26 cellular contexts compared by ENCODE assay signal in genomic region chr14:99656171-99656570, GRCh38. TPM values are rescaled to one million over a fixed set of nuclear protein-coding genes. Genes with fewer than 3 reads are reported as not detected.
DNase-seq lines count a peak whose midpoint lies in the region; ATAC-seq, FAIRE-seq and TF ChIP-seq lines count a peak whose summit lies in the region.
"Had no signal": no experiment of that assay in that cellular context is flagged by ENCODE, and none has a peak within 500 bp of the region (broad histone marks: within the 10 kb centered on the region; RNA-seq: fewer than 3 reads in every experiment).

No MANE protein-coding gene starts in this region.

- H2AFZ ChIP-seq in HepG2 (ENCODE audit: low read length) (no peak overlapping the region), K562 (ENCODE audit: low read depth, low read length) (no peak overlapping the region), neuronal stem cell (ENCODE audit: low read length) (no peak overlapping the region)
- H2AFZ ChIP-seq: GM23338 had no signal

- H3K9me1 ChIP-seq in K562 (ENCODE audit: control insufficient read depth, insufficient read depth, low read length), result no peaks in the 10 kb centered on the region

- peak overlapping the region; percentile 94 for H2AK5ac ChIP-seq in neuronal stem cell (ENCODE audit: low read depth, low read length)

- no peak overlapping the region for H3K4ac ChIP-seq in neuronal stem cell (ENCODE audit: low read length)

- intact Hi-C loops in HepG2 (cut with micrococcal nuclease; ENCODE audit: unreplicated experiment) (no loop called here), right lobe of liver (cut with DNase I) (no loop called here), K562 (cut with micrococcal nuclease) (no loop called here)

- ATAC-seq in HepG2 (no peak), right lobe of liver (no peak), K562 (no peak)
- ATAC-seq: GM23338, HCT116 had no signal

- no TSS peak for BruUV-seq in HepG2 (replicated peaks; lab: Mats Ljungman, UMichigan)
- BruUV-seq in K562 (replicated peaks; lab: Mats Ljungman, UMichigan), result no TSS peak

- WGBS in HepG2 (ENCODE audit: low lambda C conversion rate), result 41% methylated on average over 5 of the region's 5 CpGs
- 45% methylated on average over 5 of the region's 5 CpGs for WGBS in right lobe of liver (ENCODE audit: insufficient coverage, low coverage, low lambda C conversion rate, missing lambda C conversion rate)
- 0% methylated on average over 3 of the region's 5 CpGs for WGBS in K562 (ENCODE audit: insufficient coverage, low coverage, missing lambda C conversion rate)
- whole genome bisulfite sequencing in neuronal stem cell (ENCODE audit: extremely low coverage in 2 of 2, insufficient read length in 2 of 2, insufficient replicate concordance in 1 of 2), 2 donors, result no CpG with 5 or more reads among the region's 5 CpGs

- H3K14ac ChIP-seq in neuronal stem cell (ENCODE audit: low read length), result no peak overlapping the region

- CTCF ChIA-PET in HepG2 (lab: Yijun Ruan, JAX; ENCODE audit: low intra/inter-chr PET ratio, low total read pairs), result no interaction called here
- CTCF ChIA-PET in K562 (lab: Yijun Ruan, JAX; ENCODE audit: low intra/inter-chr PET ratio), result no interaction called here
- CTCF ChIA-PET in HEK293T (lab: Yijun Ruan, JAX), result interaction anchor here (0.7 kb wide), 2 partner anchors 12 to 28 kb away, joined by 3 read pairs; no protein-coding TSS in a partner anchor

- H3K23ac ChIP-seq in neuronal stem cell (ENCODE audit: low read depth, low read length, poor library complexity), result no peak overlapping the region

- no peaks in the 10 kb centered on the region for H3K79me1 ChIP-seq in neuronal stem cell (ENCODE audit: low read depth, low read length)

- H3K4me1 ChIP-seq in HepG2 (ENCODE audit: insufficient read depth, low read length) (peaks cover 9% of the 10 kb centered on the region), right lobe of liver (no peaks in the 10 kb centered on the region), K562 (replicated peaks in 1 of 2; ENCODE audit: control insufficient read depth in 2 of 2, insufficient read depth in 2 of 2, low read length in 2 of 2) (peaks cover 0 to 7% of the 10 kb centered on the region in 2 experiments; a peak in 2 of 5 replicates), neuronal stem cell (ENCODE audit: control insufficient read depth in 2 of 2, insufficient read depth in 1 of 2, low read depth in 1 of 2, low read length in 2 of 2) (peaks cover 15 to 19% of the 10 kb centered on the region in 2 donors)
- H3K4me1 ChIP-seq: BE2C had no signal

- H3K36me3 ChIP-seq in HepG2 (replicated peaks in 1 of 2; ENCODE audit: control insufficient read depth in 1 of 2, insufficient read depth in 2 of 2, low read length in 2 of 2), result no peaks in the 10 kb centered on the region
- no peaks in the 10 kb centered on the region for H3K36me3 ChIP-seq in right lobe of liver
- H3K36me3 ChIP-seq in K562 (ENCODE audit: control insufficient read depth, insufficient read depth, low read length), result no peaks in the 10 kb centered on the region
- no peaks in the 10 kb centered on the region for H3K36me3 ChIP-seq in neuronal stem cell (replicated peaks in 1 of 2; ENCODE audit: control insufficient read depth in 2 of 2, insufficient read depth in 2 of 2, low read length in 2 of 2)
- H3K36me3 ChIP-seq: BE2C; BLaER1 treated with 17β-estradiol and CSF1 and Interleukin-3, amounts not matched to agents 10 nM and 100 nM had no signal

- H3K4me2 ChIP-seq in HepG2 (ENCODE audit: low read depth, low read length) (no peak overlapping the region), K562 (ENCODE audit: insufficient read depth, low read length) (no peak overlapping the region), neuronal stem cell (ENCODE audit: insufficient read depth, low read length, poor library complexity, severe bottlenecking) (no peak overlapping the region)
- H3K4me2 ChIP-seq: GM23338 had no signal

- POLR2A ChIA-PET in HepG2 (lab: Yijun Ruan, JAX) (no interaction called here), K562 (lab: Yijun Ruan, JAX) (no interaction called here), HEK293T (lab: Yijun Ruan, JAX) (no interaction called here)

- H2BK120ac ChIP-seq in neuronal stem cell (ENCODE audit: low read depth, low read length), result no peak overlapping the region

- H4K8ac ChIP-seq in neuronal stem cell (ENCODE audit: low read depth, low read length), result no peak overlapping the region

- H3K27me3 ChIP-seq in HepG2 (ENCODE audit: control insufficient read depth in 1 of 2, insufficient read depth in 2 of 2, low read length in 2 of 2) (peaks cover 0 to 3% of the 10 kb centered on the region in 2 experiments; a peak in 2 of 5 replicates), right lobe of liver (no peaks in the 10 kb centered on the region), K562 (ENCODE audit: control insufficient read depth in 2 of 2, insufficient read depth in 2 of 2, low read length in 2 of 2) (peaks cover 6 to 59% of the 10 kb centered on the region in 2 experiments; a peak in 4 of 5 replicates), neuronal stem cell (ENCODE audit: control insufficient read depth in 3 of 3, insufficient read depth in 3 of 3, low read depth in 1 of 3, low read length in 3 of 3) (peaks cover 0 to 8% (median 0%) of the 10 kb centered on the region in 3 experiments)

- TF ChIP-seq CTCF in HepG2 (CRISPR knock-in tag; IDR thresholded peaks at IDR 0.05), result no peak
- TF ChIP-seq CTCF in right lobe of liver (IDR thresholded peaks at IDR 0.05), result no peak
- no peak for TF ChIP-seq CTCF in K562 (IDR thresholded peaks at IDR 0.05 in 2 of 3, conservative IDR thresholded peaks at IDR 0.05 in 1 of 3; ENCODE audit: insufficient read depth in 2 of 3, low read depth in 1 of 3, low read length in 3 of 3)

- H2BK5ac ChIP-seq in neuronal stem cell (ENCODE audit: low read length), result no peak overlapping the region

- H3K4me3 ChIP-seq in HepG2 (replicated peaks in 1 of 3; ENCODE audit: insufficient read depth in 1 of 3, low read depth in 2 of 3, low read length in 3 of 3) (no peak overlapping the region), right lobe of liver (no peak overlapping the region), K562 (no peak overlapping the region), neuronal stem cell (ENCODE audit: low read length in 2 of 2) (no peak overlapping the region)
- H3K4me3 ChIP-seq: BLaER1 treated with 17β-estradiol and CSF1 and Interleukin-3, amounts not matched to agents 10 nM and 100 nM; GM23338 had no signal

- H3K9ac ChIP-seq in HepG2 (ENCODE audit: insufficient read depth, low read depth, low read length) (no peak overlapping the region), K562 (ENCODE audit: insufficient read depth in 1 of 2, low read depth in 2 of 2, low read length in 2 of 2) (no peak overlapping the region), neuronal stem cell (ENCODE audit: low read depth, low read length, poor library complexity) (no peak overlapping the region)

- TF ChIP-seq EP300 in HepG2 (IDR thresholded peaks at IDR 0.05; ENCODE audit: low read depth in 2 of 2, low read length in 2 of 2) (no peak), HepG2 (CRISPR knock-in tag; IDR thresholded peaks at IDR 0.05; ENCODE audit: borderline replicate concordance) (no peak), K562 (IDR thresholded peaks at IDR 0.05; ENCODE audit: low read length) (no peak)

- TF ChIP-seq POLR2A in HepG2 (IDR thresholded peaks at IDR 0.05; ENCODE audit: insufficient read depth in 1 of 2, low read depth in 2 of 2, low read length in 2 of 2), result no peak
- no peak for TF ChIP-seq POLR2A in right lobe of liver (IDR thresholded peaks at IDR 0.05)
- TF ChIP-seq POLR2A in K562 (conservative IDR thresholded peaks at IDR 0.05), result no peak

- H2BK12ac ChIP-seq in neuronal stem cell (ENCODE audit: low read length), result no peak overlapping the region

- H3K79me2 ChIP-seq in HepG2 (ENCODE audit: insufficient read depth, low read length) (no peaks in the 10 kb centered on the region), K562 (ENCODE audit: control insufficient read depth, insufficient read depth, low read length) (no peaks in the 10 kb centered on the region)

- in situ Hi-C loops in HepG2 (cut with HindIII; ENCODE audit: extremely low pct_ligation_motif_present, low pct_unique_long_range_greater_than_20kb) (no loop called here), K562 (cut with MboI) (no loop called here)

- H4K20me1 ChIP-seq in HepG2 (ENCODE audit: insufficient read depth, low read length) (no peaks in the 10 kb centered on the region), K562 (replicated peaks; ENCODE audit: control insufficient read depth, insufficient read depth, low read length) (no peaks in the 10 kb centered on the region; the same call in none of the 2 replicates)
- H4K20me1 ChIP-seq: BLaER1 treated with 17β-estradiol and CSF1 and Interleukin-3, amounts not matched to agents 10 nM and 100 nM had no signal

- H3K9me3 ChIP-seq in HepG2 (ENCODE audit: low read length) (no peaks in the 10 kb centered on the region), right lobe of liver (no peaks in the 10 kb centered on the region), K562 (replicated peaks; ENCODE audit: control insufficient read depth, insufficient read depth, low read depth, low read length) (no peaks in the 10 kb centered on the region), neuronal stem cell (replicated peaks in 1 of 2; ENCODE audit: control insufficient read depth in 2 of 2, insufficient read depth in 1 of 2, low read depth in 1 of 2, low read length in 2 of 2) (peaks cover 0 to 3% of the 10 kb centered on the region in 2 donors)
- H3K9me3 ChIP-seq: BE2C; BLaER1 treated with 17β-estradiol and CSF1 and Interleukin-3, amounts not matched to agents 10 nM and 100 nM had no signal

- peak overlapping the region; percentile 38 for H4K91ac ChIP-seq in neuronal stem cell (ENCODE audit: low read depth, low read length, poor library complexity)

- H3K18ac ChIP-seq in neuronal stem cell (ENCODE audit: low read length), result no peak overlapping the region

- FAIRE-seq in HepG2 (lab: Jason Lieb, UNC) (no peak), K562 (lab: Jason Lieb, UNC) (no peak)
- FAIRE-seq: A204.1, D721Med, GM12891, GM18507 had no signal

- no peak for TF ChIP-seq RAD21 in HepG2 (CRISPR knock-in tag; IDR thresholded peaks at IDR 0.05)
- no peak for TF ChIP-seq RAD21 in K562 (CRISPR knock-in tag; conservative IDR thresholded peaks at IDR 0.05 in 1 of 2, IDR thresholded peaks at IDR 0.05 in 1 of 2)

- DNase-seq in HepG2 (ENCODE audit: low spot score), result no peak
- DNase-seq in right lobe of liver, result no peak
- DNase-seq in K562 (ENCODE audit: extremely low read depth in 1 of 4, low spot score in 3 of 4), result no peak
- no peak for DNase-seq in neuronal stem cell (ENCODE audit: low spot score)
- DNase-seq in OCI-M2 (lab: John Stamatoyannopoulos, UW; ENCODE audit: unreplicated experiment), result no peak
- DNase-seq in HEK293T (ENCODE audit: extremely low spot score), result no peak
- DNase-seq: ACHN; AML-193; BE2C; CD4-positive, alpha-beta T cell; CD8-positive, alpha-beta memory T cell; DMS 273 treated with DMSO at 0.1 percent for 48 hours; DMS79; EL; GF-D8; H9 had no signal

- no peak overlapping the region for H2BK15ac ChIP-seq in neuronal stem cell (ENCODE audit: low read length)

- H3K27ac ChIP-seq in HepG2 (ENCODE audit: extremely low read length, insufficient read depth, low read length), result no peak overlapping the region
- H3K27ac ChIP-seq in right lobe of liver, result no peak overlapping the region
- no peak overlapping the region for H3K27ac ChIP-seq in K562 (ENCODE audit: extremely low read depth, low read depth, low read length)
- H3K27ac ChIP-seq in neuronal stem cell (replicated peaks; ENCODE audit: low read length), result no peak overlapping the region
- H3K27ac ChIP-seq: 22Rv1 had no signal

RNA-seq across cellular contexts. Expression of gene HHIPL1, which starts 11.2 kb away (rescaled TPM):
- total RNA-seq in HepG2 (2016; rRNA removed; fragmentation: Illumina TruSeq; extraction: Trizol), result not detected in 2 replicates
- not detected in 2 replicates for total RNA-seq in HepG2 (2016; cell fraction: cytosol; rRNA removed; fragmentation: Illumina TruSeq; extraction: Trizol; ENCODE audit: low read depth)
- not detected in 2 replicates for total RNA-seq in HepG2 (2016; cell fraction: insoluble cytoplasmic fraction; rRNA removed; fragmentation: Illumina TruSeq; extraction: Trizol)
- not detected in 2 replicates for total RNA-seq in HepG2 (2016; cell fraction: membrane; rRNA removed; fragmentation: Illumina TruSeq; extraction: Trizol)
- not detected in 2 replicates for total RNA-seq in HepG2 (2016; cell fraction: nucleus; rRNA removed; fragmentation: Illumina TruSeq; extraction: Trizol)
- 0.01 TPM in 1 of 2 replicates, not detected in the other for polyA plus RNA-seq in HepG2 (2011; rRNA removed)
- polyA plus RNA-seq in HepG2 (2011; cell fraction: cytosol; rRNA removed), result not detected in 2 replicates
- not detected in 2 replicates for polyA plus RNA-seq in HepG2 (2011; cell fraction: nucleus; rRNA removed)
- polyA plus RNA-seq in HepG2 (2012), result 0.03 TPM in 1 of 2 replicates, not detected in the other
- not detected in 2 replicates for polyA plus RNA-seq in HepG2 (2016; cell fraction: cytosol; fragmentation: Illumina TruSeq; extraction: Trizol; ENCODE audit: low read depth)
- polyA plus RNA-seq in HepG2 (2016; cell fraction: insoluble cytoplasmic fraction; fragmentation: Illumina TruSeq; extraction: Trizol; ENCODE audit: low read depth), result not detected in 2 replicates
- not detected in 2 replicates for polyA plus RNA-seq in HepG2 (2016; cell fraction: membrane; fragmentation: Illumina TruSeq; extraction: Trizol; ENCODE audit: low read depth)
- not detected in 2 replicates for polyA plus RNA-seq in HepG2 (2016; cell fraction: nucleus; fragmentation: Illumina TruSeq; extraction: Trizol; ENCODE audit: insufficient read depth, low read depth)
- polyA minus RNA-seq in HepG2 (2011; rRNA and poly(A)+ RNA removed; ENCODE audit: low replicate concordance), result not detected in 2 replicates
- not detected in 2 replicates for polyA minus RNA-seq in HepG2 (2011; cell fraction: cytosol; rRNA and poly(A)+ RNA removed)
- polyA minus RNA-seq in HepG2 (2011; cell fraction: nucleus; rRNA and poly(A)+ RNA removed), result 0.12 TPM in 1 of 2 replicates, not detected in the other
- 1 to 10 TPM in 1 of 6 experiments, under 1 TPM in 5; 0.43 to 1.4 (median 0.66) TPM for total RNA-seq in right lobe of liver
- total RNA-seq in K562 (2011; cell fraction: chromatin; rRNA removed; ENCODE audit: low replicate concordance), result 0.12 TPM in 1 of 2 replicates, not detected in the other
- total RNA-seq in K562 (2011; cell fraction: nucleolus; rRNA removed), result not detected in 2 replicates
- not detected in 2 replicates for total RNA-seq in K562 (2011; cell fraction: nucleoplasm; rRNA removed)
- not detected in 2 replicates for total RNA-seq in K562 (2014; rRNA removed)
- total RNA-seq in K562 (2014; rRNA removed; fragmentation: Illumina TruSeq; extraction: Trizol), result not detected in 2 replicates
- not detected in 2 replicates for total RNA-seq in K562 (2015; rRNA removed; fragmentation: Illumina TruSeq; extraction: Trizol)
- not detected in 2 replicates for total RNA-seq in K562 (2021)
- not detected in 2 replicates for polyA plus RNA-seq in K562 (2011; rRNA removed)
- polyA plus RNA-seq in K562 (2011; cell fraction: cytosol; rRNA removed), result 0.03 TPM in 1 of 2 replicates, not detected in the other
- 0.01 TPM in 1 of 2 replicates, not detected in the other for polyA plus RNA-seq in K562 (2011; cell fraction: nucleus; rRNA removed)
- not detected in 2 replicates for polyA plus RNA-seq in K562 (2012)
- polyA plus RNA-seq in K562 (2014; fragmentation: Illumina TruSeq; extraction: Trizol), result not detected in 2 replicates
- not detected for polyA plus RNA-seq in K562 (2014; fragmentation: Nextera tagmentation; extraction: Ambion mirVana)
- polyA plus RNA-seq in K562 (2014; rRNA removed), result not detected in 2 replicates
- not detected in 2 replicates for polyA minus RNA-seq in K562 (2011; rRNA and poly(A)+ RNA removed)
- polyA minus RNA-seq in K562 (2011; cell fraction: cytosol; rRNA and poly(A)+ RNA removed), result not detected in 2 replicates
- not detected in 2 replicates for polyA minus RNA-seq in K562 (2011; cell fraction: nucleus; rRNA and poly(A)+ RNA removed)
- polyA plus RNA-seq in neuronal stem cell (2013, experiment 1 of 2), result 0.67 TPM
- 0.71 TPM for polyA plus RNA-seq in neuronal stem cell (2013, experiment 2 of 2)
- total RNA-seq: CD4-positive, alpha-beta T cell had no signal
- polyA plus RNA-seq: CD14-positive monocyte; CD8-positive, alpha-beta memory T cell had no signal

RNA-seq across cellular contexts. Expression of gene CYP46A1, which starts 27.9 kb away (rescaled TPM):
- total RNA-seq in HepG2 (2016; rRNA removed; fragmentation: Illumina TruSeq; extraction: Trizol), result not detected in 2 replicates
- total RNA-seq in HepG2 (2016; cell fraction: cytosol; rRNA removed; fragmentation: Illumina TruSeq; extraction: Trizol; ENCODE audit: low read depth), result not detected in 2 replicates
- total RNA-seq in HepG2 (2016; cell fraction: insoluble cytoplasmic fraction; rRNA removed; fragmentation: Illumina TruSeq; extraction: Trizol), result not detected in 2 replicates
- total RNA-seq in HepG2 (2016; cell fraction: membrane; rRNA removed; fragmentation: Illumina TruSeq; extraction: Trizol), result not detected in 2 replicates
- total RNA-seq in HepG2 (2016; cell fraction: nucleus; rRNA removed; fragmentation: Illumina TruSeq; extraction: Trizol), result not detected in 2 replicates
- polyA plus RNA-seq in HepG2 (2011; rRNA removed), result not detected in 2 replicates
- polyA plus RNA-seq in HepG2 (2011; cell fraction: cytosol; rRNA removed), result not detected in 2 replicates
- polyA plus RNA-seq in HepG2 (2011; cell fraction: nucleus; rRNA removed), result 0.06 and 0.12 TPM in 2 replicates
- not detected in 2 replicates for polyA plus RNA-seq in HepG2 (2012)
- 0.06 TPM in 2 replicates for polyA plus RNA-seq in HepG2 (2016; cell fraction: cytosol; fragmentation: Illumina TruSeq; extraction: Trizol; ENCODE audit: low read depth)
- not detected in 2 replicates for polyA plus RNA-seq in HepG2 (2016; cell fraction: insoluble cytoplasmic fraction; fragmentation: Illumina TruSeq; extraction: Trizol; ENCODE audit: low read depth)
- polyA plus RNA-seq in HepG2 (2016; cell fraction: membrane; fragmentation: Illumina TruSeq; extraction: Trizol; ENCODE audit: low read depth), result not detected in 2 replicates
- 0.11 and 0.14 TPM in 2 replicates for polyA plus RNA-seq in HepG2 (2016; cell fraction: nucleus; fragmentation: Illumina TruSeq; extraction: Trizol; ENCODE audit: insufficient read depth, low read depth)
- polyA minus RNA-seq in HepG2 (2011; rRNA and poly(A)+ RNA removed; ENCODE audit: low replicate concordance), result 0.02 TPM in 1 of 2 replicates, not detected in the other
- not detected in 2 replicates for polyA minus RNA-seq in HepG2 (2011; cell fraction: cytosol; rRNA and poly(A)+ RNA removed)
- polyA minus RNA-seq in HepG2 (2011; cell fraction: nucleus; rRNA and poly(A)+ RNA removed), result under 0.01 and 0.12 TPM in 2 replicates
- total RNA-seq in right lobe of liver, result 1 to 10 TPM in 1 of 6 experiments, under 1 TPM in 4, not detected in 1; 0.06 to 1.6 (median 0.42) TPM
- total RNA-seq in K562 (2011; cell fraction: chromatin; rRNA removed; ENCODE audit: low replicate concordance), result not detected in 2 replicates
- total RNA-seq in K562 (2011; cell fraction: nucleolus; rRNA removed), result not detected in 2 replicates
- not detected in 2 replicates for total RNA-seq in K562 (2011; cell fraction: nucleoplasm; rRNA removed)
- not detected in 2 replicates for total RNA-seq in K562 (2014; rRNA removed)
- total RNA-seq in K562 (2014; rRNA removed; fragmentation: Illumina TruSeq; extraction: Trizol), result not detected in 2 replicates
- total RNA-seq in K562 (2015; rRNA removed; fragmentation: Illumina TruSeq; extraction: Trizol), result not detected in 2 replicates
- not detected in 2 replicates for total RNA-seq in K562 (2021)
- not detected in 2 replicates for polyA plus RNA-seq in K562 (2011; rRNA removed)
- not detected in 2 replicates for polyA plus RNA-seq in K562 (2011; cell fraction: cytosol; rRNA removed)
- 0.04 and 0.06 TPM in 2 replicates for polyA plus RNA-seq in K562 (2011; cell fraction: nucleus; rRNA removed)
- not detected in 2 replicates for polyA plus RNA-seq in K562 (2012)
- not detected in 2 replicates for polyA plus RNA-seq in K562 (2014; fragmentation: Illumina TruSeq; extraction: Trizol)
- polyA plus RNA-seq in K562 (2014; fragmentation: Nextera tagmentation; extraction: Ambion mirVana), result not detected
- polyA plus RNA-seq in K562 (2014; rRNA removed), result 0.05 TPM in 1 of 2 replicates, not detected in the other
- not detected in 2 replicates for polyA minus RNA-seq in K562 (2011; rRNA and poly(A)+ RNA removed)
- not detected in 2 replicates for polyA minus RNA-seq in K562 (2011; cell fraction: cytosol; rRNA and poly(A)+ RNA removed)
- polyA minus RNA-seq in K562 (2011; cell fraction: nucleus; rRNA and poly(A)+ RNA removed), result not detected in 2 replicates
- 1.5 TPM for polyA plus RNA-seq in neuronal stem cell (2013, experiment 1 of 2)
- 1.6 TPM for polyA plus RNA-seq in neuronal stem cell (2013, experiment 2 of 2)
- total RNA-seq: H4 had no signal
- polyA plus RNA-seq: CD14-positive monocyte; CD8-positive, alpha-beta memory T cell had no signal

RNA-seq across cellular contexts. Expression of gene CCDC85C, which starts 52.2 kb away (rescaled TPM):
- 43.8 and 47.6 TPM in 2 replicates for total RNA-seq in HepG2 (2016; rRNA removed; fragmentation: Illumina TruSeq; extraction: Trizol)
- 4.3 and 4.6 TPM in 2 replicates for total RNA-seq in HepG2 (2016; cell fraction: cytosol; rRNA removed; fragmentation: Illumina TruSeq; extraction: Trizol; ENCODE audit: low read depth)
- total RNA-seq in HepG2 (2016; cell fraction: insoluble cytoplasmic fraction; rRNA removed; fragmentation: Illumina TruSeq; extraction: Trizol), result 33.8 and 47.0 TPM in 2 replicates
- total RNA-seq in HepG2 (2016; cell fraction: membrane; rRNA removed; fragmentation: Illumina TruSeq; extraction: Trizol), result 30.8 and 30.9 TPM in 2 replicates
- total RNA-seq in HepG2 (2016; cell fraction: nucleus; rRNA removed; fragmentation: Illumina TruSeq; extraction: Trizol), result 23.1 and 29.3 TPM in 2 replicates
- 18.8 and 30.3 TPM in 2 replicates for polyA plus RNA-seq in HepG2 (2011; rRNA removed)
- polyA plus RNA-seq in HepG2 (2011; cell fraction: cytosol; rRNA removed), result 21.2 and 24.0 TPM in 2 replicates
- 30.3 and 32.6 TPM in 2 replicates for polyA plus RNA-seq in HepG2 (2011; cell fraction: nucleus; rRNA removed)
- 41.6 and 57.3 TPM in 2 replicates for polyA plus RNA-seq in HepG2 (2012)
- 4.1 and 4.6 TPM in 2 replicates for polyA plus RNA-seq in HepG2 (2016; cell fraction: cytosol; fragmentation: Illumina TruSeq; extraction: Trizol; ENCODE audit: low read depth)
- 36.1 and 43.0 TPM in 2 replicates for polyA plus RNA-seq in HepG2 (2016; cell fraction: insoluble cytoplasmic fraction; fragmentation: Illumina TruSeq; extraction: Trizol; ENCODE audit: low read depth)
- polyA plus RNA-seq in HepG2 (2016; cell fraction: membrane; fragmentation: Illumina TruSeq; extraction: Trizol; ENCODE audit: low read depth), result 18.9 and 20.2 TPM in 2 replicates
- 40.1 and 40.7 TPM in 2 replicates for polyA plus RNA-seq in HepG2 (2016; cell fraction: nucleus; fragmentation: Illumina TruSeq; extraction: Trizol; ENCODE audit: insufficient read depth, low read depth)
- 44.2 and 114 TPM in 2 replicates for polyA minus RNA-seq in HepG2 (2011; rRNA and poly(A)+ RNA removed; ENCODE audit: low replicate concordance)
- 33.8 and 37.6 TPM in 2 replicates for polyA minus RNA-seq in HepG2 (2011; cell fraction: cytosol; rRNA and poly(A)+ RNA removed)
- 11.8 and 12.0 TPM in 2 replicates for polyA minus RNA-seq in HepG2 (2011; cell fraction: nucleus; rRNA and poly(A)+ RNA removed)
- 10 to 100 TPM; 13.6 to 32.8 (median 21.8) TPM for total RNA-seq in right lobe of liver
- 5.9 and 10.4 TPM in 2 replicates for total RNA-seq in K562 (2011; cell fraction: chromatin; rRNA removed; ENCODE audit: low replicate concordance)
- total RNA-seq in K562 (2011; cell fraction: nucleolus; rRNA removed), result 5.2 and 5.5 TPM in 2 replicates
- total RNA-seq in K562 (2011; cell fraction: nucleoplasm; rRNA removed), result 5.1 and 5.3 TPM in 2 replicates
- total RNA-seq in K562 (2014; rRNA removed), result 6.3 and 13.5 TPM in 2 replicates
- 3.7 and 5.2 TPM in 2 replicates for total RNA-seq in K562 (2014; rRNA removed; fragmentation: Illumina TruSeq; extraction: Trizol)
- 7.0 and 7.2 TPM in 2 replicates for total RNA-seq in K562 (2015; rRNA removed; fragmentation: Illumina TruSeq; extraction: Trizol)
- total RNA-seq in K562 (2021), result 22.0 and 22.7 TPM in 2 replicates
- 4.2 and 5.4 TPM in 2 replicates for polyA plus RNA-seq in K562 (2011; rRNA removed)
- polyA plus RNA-seq in K562 (2011; cell fraction: cytosol; rRNA removed), result 4.8 and 12.5 TPM in 2 replicates
- polyA plus RNA-seq in K562 (2011; cell fraction: nucleus; rRNA removed), result 5.2 and 10.5 TPM in 2 replicates
- polyA plus RNA-seq in K562 (2012), result 7.1 and 9.7 TPM in 2 replicates
- polyA plus RNA-seq in K562 (2014; fragmentation: Illumina TruSeq; extraction: Trizol), result 6.8 and 12.3 TPM in 2 replicates
- polyA plus RNA-seq in K562 (2014; fragmentation: Nextera tagmentation; extraction: Ambion mirVana), result under 1 TPM; 0.18 to 0.27 TPM
- polyA plus RNA-seq in K562 (2014; rRNA removed), result 7.2 and 9.7 TPM in 2 replicates
- polyA minus RNA-seq in K562 (2011; rRNA and poly(A)+ RNA removed), result 4.5 and 5.3 TPM in 2 replicates
- polyA minus RNA-seq in K562 (2011; cell fraction: cytosol; rRNA and poly(A)+ RNA removed), result 13.7 TPM in 2 replicates
- polyA minus RNA-seq in K562 (2011; cell fraction: nucleus; rRNA and poly(A)+ RNA removed), result 1.8 and 3.0 TPM in 2 replicates
- 22.3 TPM for polyA plus RNA-seq in neuronal stem cell (2013, experiment 1 of 2)
- polyA plus RNA-seq in neuronal stem cell (2013, experiment 2 of 2), result 22.5 TPM

Comparison
In these comparisons a context has a peak if more than half of its experiments do, and no peak if none do; other contexts are left out.
1. Of the 241 proteins assayed by ChIP-seq in both HepG2 and K562: peak only in HepG2: none; only in K562: ZFP36; in both: none; in neither: 239; mixed calls (peak in some experiments, not most) for 1.